12 cellular contexts compared by ENCODE assay signal in genomic region chr11:61626580-61627380, GRCh38. TPM values are rescaled to one million over a fixed set of nuclear protein-coding genes. Genes with fewer than 3 reads are reported as not detected.
DNase-seq lines count a peak whose midpoint lies in the region; ATAC-seq and TF ChIP-seq lines count a peak whose summit lies in the region.
"Had no signal": no experiment of that assay in that cellular context is flagged by ENCODE, and none has a peak within 500 bp of the region (broad histone marks: within the 10 kb centered on the region; RNA-seq: fewer than 3 reads in every experiment).

No MANE protein-coding gene starts in this region.

- peak; percentile 32 for DNase-seq in SK-MEL-5 (ENCODE audit: low read depth, low spot score)
- peak; percentile 69 for DNase-seq in left ventricle myocardium superior
- DNase-seq in progenitor cell of endocrine pancreas (ENCODE audit: low spot score, unreplicated experiment) = peak; percentile 52
- no peak for DNase-seq in activated CD4-positive, alpha-beta T cell treated with anti-CD3 and anti-CD28 coated beads, Interleukin-2, amount 50 U/mL, for 4 hours
- DNase-seq in NCI-H187 (lab: John Stamatoyannopoulos, UW) = no peak
- DNase-seq: activated naive CD4-positive, alpha-beta T cell treated with anti-CD3 and anti-CD28 coated beads, Interleukin-2, amount 10 ng/mL, durations not matched to agents 7 days and 5 days; NCI-H187 treated with DMSO at 0.1 percent for 48 hours; stimulated activated naive CD8-positive, alpha-beta T cell treated with anti-CD3 and anti-CD28 coated beads, Interleukin-15, Interleukin-2, amounts not matched to agents 100 U/mL and 50 U/mL, for 24 hours had no signal

- no peak for TF ChIP-seq CTCF in HEK293 (tag by site-specific recombination; IDR thresholded peaks at IDR 0.05)
- peak; percentile 14 for TF ChIP-seq CTCF in progenitor cell of endocrine pancreas (IDR thresholded peaks at IDR 0.05; ENCODE audit: unreplicated experiment)

- H3K4me1 ChIP-seq in HEK293 (ENCODE audit: control insufficient read depth, insufficient read depth, low read length) = no peaks in the 10 kb centered on the region

- in situ Hi-C loops in SK-MEL-5 (cut with HindIII; ENCODE audit: low pct_unique_long_range_greater_than_20kb, low sequenced_read_pairs) = no loop called here

- ATAC-seq in left ventricle myocardium superior (peak; percentile 93), GM21786 (IDR thresholded peaks at IDR 0.05; ENCODE audit: unreplicated experiment) (no peak), HG02610 (IDR thresholded peaks at IDR 0.05; ENCODE audit: unreplicated experiment) (no peak)

- no peak overlapping the region for H3K4me3 Mint-ChIP-seq in progenitor cell of endocrine pancreas (ENCODE audit: low read depth)
- H3K4me3 Mint-ChIP-seq: activated naive CD4-positive, alpha-beta T cell treated with anti-CD3 and anti-CD28 coated beads, Interleukin-2, amount 10 ng/mL, durations not matched to agents 7 days and 5 days; T-helper 2 cell treated with Interferon-gamma antibody and Interleukin-4, amounts not matched to agents 5 μg/mL and 100 μg/mL, for 36 hours had no signal

- POLR2A ChIA-PET in HEK293 (lab: Yijun Ruan, JAX) = no interaction called here

- H3K36me3 Mint-ChIP-seq in progenitor cell of endocrine pancreas (ENCODE audit: insufficient read depth) = no peaks in the 10 kb centered on the region
- H3K36me3 Mint-ChIP-seq: activated naive CD4-positive, alpha-beta T cell treated with anti-CD3 and anti-CD28 coated beads, Interleukin-2, amount 10 ng/mL, durations not matched to agents 7 days and 5 days had no signal

- no peaks in the 10 kb centered on the region for H3K9me3 ChIP-seq in HEK293 (ENCODE audit: control insufficient read depth, insufficient read depth, low read depth, low read length)

- H3K9me3 Mint-ChIP-seq in progenitor cell of endocrine pancreas (ENCODE audit: low read depth) = no peaks in the 10 kb centered on the region
- H3K9me3 Mint-ChIP-seq: activated naive CD4-positive, alpha-beta T cell treated with anti-CD3 and anti-CD28 coated beads, Interleukin-2, amount 10 ng/mL, durations not matched to agents 7 days and 5 days; T-helper 2 cell treated with Interferon-gamma antibody and Interleukin-4, amounts not matched to agents 5 μg/mL and 100 μg/mL, for 36 hours had no signal

- intact Hi-C loops in left ventricle myocardium superior (cut with micrococcal nuclease) = loop anchor here (10.0 kb wide), 1 partner anchor 152 kb away; no protein-coding TSS in a partner anchor

- H3K36me3 ChIP-seq in HEK293 (ENCODE audit: control insufficient read depth in 2 of 2, insufficient read depth in 1 of 2, low read length in 2 of 2) = no peaks in the 10 kb centered on the region

- no peak overlapping the region for H3K4me3 ChIP-seq in HEK293 (ENCODE audit: low read depth, low read length)

- peaks cover 30% of the 10 kb centered on the region for H3K4me1 Mint-ChIP-seq in progenitor cell of endocrine pancreas (ENCODE audit: low read depth)

- H3K27ac Mint-ChIP-seq in progenitor cell of endocrine pancreas = peak overlapping the region; percentile 98
- H3K27ac Mint-ChIP-seq: activated naive CD4-positive, alpha-beta T cell treated with anti-CD3 and anti-CD28 coated beads, Interleukin-2, amount 10 ng/mL, durations not matched to agents 7 days and 5 days; T-helper 2 cell treated with Interferon-gamma antibody and Interleukin-4, amounts not matched to agents 5 μg/mL and 100 μg/mL, for 36 hours had no signal

- H3K27ac ChIP-seq in HEK293 (ENCODE audit: extremely low read depth, low read depth, low read length) = no peak overlapping the region

- CTCF ChIA-PET in HEK293 (lab: Yijun Ruan, JAX) = interaction anchor here (0.6 to 3.6 kb wide), 22 partner anchors 8 to 290 kb away, joined by 3 to 41 read pairs (median 5); no protein-coding TSS in a partner anchor

- H3K27me3 Mint-ChIP-seq in progenitor cell of endocrine pancreas = peaks cover 7% of the 10 kb centered on the region

TF ChIP-seq in HEK293, 187 proteins besides CTCF, POLR2A, EP300 and RAD21:
- TF ChIP-seq HOXA7 (CRISPR knock-in tag; IDR thresholded peaks at IDR 0.05; ENCODE audit: borderline replicate concordance) = no peak
- peak; percentile 59 for TF ChIP-seq ZNF623 (tag by site-specific recombination; IDR thresholded peaks at IDR 0.05)
- TF ChIP-seq KLF1 (tag by site-specific recombination; IDR thresholded peaks at IDR 0.05) = no peak
- TF ChIP-seq ZNF560 (tag by site-specific recombination; IDR thresholded peaks at IDR 0.05; ENCODE audit: borderline replicate concordance) = no peak

RNA-seq across cellular contexts. Expression of gene SYT7, which starts 45.9 kb away (rescaled TPM):
- 0.69 and 2.6 TPM in 2 replicates for total RNA-seq in SK-MEL-5 (2014; rRNA removed; shearing (Covaris generic))
- polyA plus RNA-seq in SK-MEL-5 (2015; cell fraction: cytosol; rRNA removed) = 1.6 and 1.9 TPM in 2 replicates
- polyA plus RNA-seq in SK-MEL-5 (2015; cell fraction: nucleus; rRNA removed) = 0.79 and 5.2 TPM in 2 replicates
- total RNA-seq in left ventricle myocardium superior (32.5 TPM), progenitor cell of endocrine pancreas (10.3 and 11.7 TPM in 2 replicates)

RNA-seq across cellular contexts. Expression of gene DAGLA, which starts 53.4 kb away (rescaled TPM):
- 0.98 and 1.1 TPM in 2 replicates for total RNA-seq in SK-MEL-5 (2014; rRNA removed; shearing (Covaris generic))
- 3.7 and 3.9 TPM in 2 replicates for polyA plus RNA-seq in SK-MEL-5 (2015; cell fraction: cytosol; rRNA removed)
- polyA plus RNA-seq in SK-MEL-5 (2015; cell fraction: nucleus; rRNA removed) = 2.8 and 3.4 TPM in 2 replicates
- total RNA-seq in left ventricle myocardium superior (5.5 TPM), progenitor cell of endocrine pancreas (8.7 and 9.3 TPM in 2 replicates)

Comparison
In these comparisons a context has a peak if more than half of its experiments do, and no peak if none do; other contexts are left out.
1. DNase-seq: peak in SK-MEL-5 (single experiment), left ventricle myocardium superior (single experiment) and progenitor cell of endocrine pancreas (single experiment); none in activated CD4-positive, alpha-beta T cell treated with anti-CD3 and anti-CD28 coated beads, Interleukin-2, amount 50 U/mL, for 4 hours (0 of 2) and NCI-H187 (0 of 2).